Comparison of ENCODE assay signal across 8 cellular contexts in the genomic region with DNA sequence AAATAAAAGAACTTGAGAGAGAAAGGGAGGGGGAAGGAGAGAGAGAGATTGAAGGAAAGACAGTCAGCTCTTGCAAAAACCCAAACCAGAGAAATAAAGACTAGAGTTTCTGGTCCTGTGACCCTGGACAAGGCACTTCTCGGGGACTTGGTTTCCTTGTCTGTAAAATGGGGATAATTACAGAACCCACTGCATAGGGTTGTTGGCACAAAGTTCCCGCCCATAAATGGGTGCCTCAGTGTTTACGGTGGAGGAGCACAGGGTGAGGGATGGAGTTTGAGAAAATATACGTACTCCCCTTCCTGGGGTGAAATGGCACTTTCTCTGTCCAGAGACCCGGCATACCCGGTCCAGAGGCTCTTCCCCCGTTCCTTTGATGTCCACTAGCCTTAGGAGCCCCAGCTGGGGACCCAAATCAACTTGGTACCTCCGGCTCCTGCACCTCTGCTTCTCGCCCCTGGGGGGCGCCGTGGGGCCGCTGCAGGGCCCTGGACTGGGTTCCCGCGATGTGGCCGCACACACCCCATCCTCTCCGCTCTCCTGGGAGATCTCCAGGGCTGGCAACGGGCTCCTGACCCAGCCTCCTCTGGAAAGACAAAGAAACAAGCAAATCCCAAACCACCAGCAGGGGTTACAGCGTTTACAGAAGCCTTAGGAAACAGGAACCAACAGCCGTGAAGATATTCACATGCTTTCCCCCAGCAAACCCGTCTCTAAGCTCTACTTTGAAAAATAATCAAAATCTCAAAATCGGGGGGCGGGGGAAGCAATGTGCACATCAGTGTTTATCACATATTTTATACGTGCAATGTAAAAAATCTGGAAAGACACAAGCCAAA. TPM values are rescaled to one million over a fixed set of nuclear protein-coding genes. Genes with fewer than 3 reads are reported as not detected.
DNase-seq lines count a peak whose midpoint lies in the region; FAIRE-seq and TF ChIP-seq lines count a peak whose summit lies in the region.

No MANE protein-coding gene starts in this region.

- no peak for FAIRE-seq in RCC 7860 (lab: Jason Lieb, UNC)

- H3K18ac ChIP-seq in neuronal stem cell (ENCODE audit: low read length) = no peak overlapping the region

- no peak overlapping the region for H2BK120ac ChIP-seq in neuronal stem cell (ENCODE audit: low read depth, low read length)

- peak; percentile 93 for TF ChIP-seq CTCF in fibroblast of pulmonary artery (IDR thresholded peaks at IDR 0.05; ENCODE audit: low read length, missing control alignments)
- TF ChIP-seq CTCF in testis (IDR thresholded peaks at IDR 0.05) = peak; percentile 69 to 89 (median 69)

- no peak overlapping the region for H3K9ac ChIP-seq in neuronal stem cell (ENCODE audit: low read depth, low read length, poor library complexity)

- intact Hi-C loops in testis (cut with DNase I; ENCODE audit: low total_unique reads) = no loop called here

- H3K36me3 ChIP-seq in neuronal stem cell (replicated peaks in 1 of 2; ENCODE audit: control insufficient read depth in 2 of 2, insufficient read depth in 2 of 2, low read length in 2 of 2) (no peaks in the 10 kb centered on the region), testis (ENCODE audit: low read depth, missing control alignments) (no peaks in the 10 kb centered on the region)

- peak; percentile 89 for DNase-seq in COLO829 (ENCODE audit: low spot score)
- peak; percentile 45 for DNase-seq in RCC 7860 (ENCODE audit: low spot score)
- DNase-seq in activated T-helper 1 cell treated with Interleukin-2 at 50 U/mL for 16 hours (ENCODE audit: low read depth) = peak; percentile 33
- peak; percentile 83 for DNase-seq in fibroblast of pulmonary artery (ENCODE audit: low read depth)
- peak; percentile 72 for DNase-seq in neuronal stem cell (ENCODE audit: low spot score)
- peak; percentile 79 for DNase-seq in testis
- DNase-seq in NK-92 treated with Interleukin-12 subunit alpha and Interleukin-12 subunit beta, amount 100 ng/mL, for 24 hours (lab: John Stamatoyannopoulos, UW) = no peak

- H3K27ac ChIP-seq in neuronal stem cell (replicated peaks; ENCODE audit: low read length) (no peak overlapping the region), testis (no peak overlapping the region)

- peak overlapping the region; percentile 66 for H2AFZ ChIP-seq in neuronal stem cell (ENCODE audit: low read length)

- TF ChIP-seq POLR2A in testis (IDR thresholded peaks at IDR 0.05) = no peak

- H3K27me3 ChIP-seq in neuronal stem cell (ENCODE audit: control insufficient read depth in 3 of 3, insufficient read depth in 3 of 3, low read depth in 1 of 3, low read length in 3 of 3) (peaks cover 0 to 7% (median 0%) of the 10 kb centered on the region in 3 experiments), testis (no peaks in the 10 kb centered on the region)

- H3K79me1 ChIP-seq in neuronal stem cell (ENCODE audit: low read depth, low read length) = no peaks in the 10 kb centered on the region

- no peak overlapping the region for H2AK5ac ChIP-seq in neuronal stem cell (ENCODE audit: low read depth, low read length)

- TF ChIP-seq EP300 in Ishikawa (IDR thresholded peaks at IDR 0.05; ENCODE audit: borderline replicate concordance) = no peak

- no peak overlapping the region for H2BK5ac ChIP-seq in neuronal stem cell (ENCODE audit: low read length)

- no peak overlapping the region for H3K14ac ChIP-seq in neuronal stem cell (ENCODE audit: low read length)

- H2BK12ac ChIP-seq in neuronal stem cell (ENCODE audit: low read length) = no peak overlapping the region

- H3K4ac ChIP-seq in neuronal stem cell (ENCODE audit: low read length) = no peak overlapping the region

- no peak overlapping the region for H4K91ac ChIP-seq in neuronal stem cell (ENCODE audit: low read depth, low read length, poor library complexity)

- WGBS in neuronal stem cell (ENCODE audit: extremely low coverage in 2 of 2, insufficient read length in 2 of 2, insufficient replicate concordance in 1 of 2), 2 donors = no CpG with 5 or more reads among the region's 23 CpGs
- 15 to 18% methylated on average over 19 to 23 of the region's 23 CpGs for WGBS in testis, 2 donors

- H3K23ac ChIP-seq in neuronal stem cell (ENCODE audit: low read depth, low read length, poor library complexity) = no peak overlapping the region

- H3K9me3 ChIP-seq in neuronal stem cell (replicated peaks in 1 of 2; ENCODE audit: control insufficient read depth in 2 of 2, insufficient read depth in 1 of 2, low read depth in 1 of 2, low read length in 2 of 2) (no peaks in the 10 kb centered on the region), testis (no peaks in the 10 kb centered on the region)

- peaks cover 0 to 1% of the 10 kb centered on the region in 2 donors for H3K4me1 ChIP-seq in neuronal stem cell (ENCODE audit: control insufficient read depth in 2 of 2, insufficient read depth in 1 of 2, low read depth in 1 of 2, low read length in 2 of 2)
- no peaks in the 10 kb centered on the region for H3K4me1 ChIP-seq in testis

- H4K8ac ChIP-seq in neuronal stem cell (ENCODE audit: low read depth, low read length) = no peak overlapping the region

- no peak overlapping the region for H3K4me2 ChIP-seq in neuronal stem cell (ENCODE audit: insufficient read depth, low read length, poor library complexity, severe bottlenecking)

- H2BK15ac ChIP-seq in neuronal stem cell (ENCODE audit: low read length) = no peak overlapping the region

- H3K4me3 ChIP-seq in fibroblast of pulmonary artery (replicated peaks; ENCODE audit: low read depth, low read length) = no peak overlapping the region
- H3K4me3 ChIP-seq in neuronal stem cell (ENCODE audit: low read length in 2 of 2) = no peak overlapping the region
- H3K4me3 ChIP-seq in testis = no peak overlapping the region

- TF ChIP-seq RAD21 in Ishikawa (IDR thresholded peaks at IDR 0.05; ENCODE audit: low read depth) = peak; percentile 79

TF ChIP-seq in Ishikawa, 13 proteins besides CTCF, POLR2A, EP300 and RAD21:
- TF ChIP-seq, protein P1, sequence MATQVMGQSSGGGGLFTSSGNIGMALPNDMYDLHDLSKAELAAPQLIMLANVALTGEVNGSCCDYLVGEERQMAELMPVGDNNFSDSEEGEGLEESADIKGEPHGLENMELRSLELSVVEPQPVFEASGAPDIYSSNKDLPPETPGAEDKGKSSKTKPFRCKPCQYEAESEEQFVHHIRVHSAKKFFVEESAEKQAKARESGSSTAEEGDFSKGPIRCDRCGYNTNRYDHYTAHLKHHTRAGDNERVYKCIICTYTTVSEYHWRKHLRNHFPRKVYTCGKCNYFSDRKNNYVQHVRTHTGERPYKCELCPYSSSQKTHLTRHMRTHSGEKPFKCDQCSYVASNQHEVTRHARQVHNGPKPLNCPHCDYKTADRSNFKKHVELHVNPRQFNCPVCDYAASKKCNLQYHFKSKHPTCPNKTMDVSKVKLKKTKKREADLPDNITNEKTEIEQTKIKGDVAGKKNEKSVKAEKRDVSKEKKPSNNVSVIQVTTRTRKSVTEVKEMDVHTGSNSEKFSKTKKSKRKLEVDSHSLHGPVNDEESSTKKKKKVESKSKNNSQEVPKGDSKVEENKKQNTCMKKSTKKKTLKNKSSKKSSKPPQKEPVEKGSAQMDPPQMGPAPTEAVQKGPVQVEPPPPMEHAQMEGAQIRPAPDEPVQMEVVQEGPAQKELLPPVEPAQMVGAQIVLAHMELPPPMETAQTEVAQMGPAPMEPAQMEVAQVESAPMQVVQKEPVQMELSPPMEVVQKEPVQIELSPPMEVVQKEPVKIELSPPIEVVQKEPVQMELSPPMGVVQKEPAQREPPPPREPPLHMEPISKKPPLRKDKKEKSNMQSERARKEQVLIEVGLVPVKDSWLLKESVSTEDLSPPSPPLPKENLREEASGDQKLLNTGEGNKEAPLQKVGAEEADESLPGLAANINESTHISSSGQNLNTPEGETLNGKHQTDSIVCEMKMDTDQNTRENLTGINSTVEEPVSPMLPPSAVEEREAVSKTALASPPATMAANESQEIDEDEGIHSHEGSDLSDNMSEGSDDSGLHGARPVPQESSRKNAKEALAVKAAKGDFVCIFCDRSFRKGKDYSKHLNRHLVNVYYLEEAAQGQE (IDR thresholded peaks at IDR 0.05; ENCODE audit: low read depth) = no peak
- TF ChIP-seq TEAD4 (IDR thresholded peaks at IDR 0.05) = no peak
- TF ChIP-seq, protein P2, sequence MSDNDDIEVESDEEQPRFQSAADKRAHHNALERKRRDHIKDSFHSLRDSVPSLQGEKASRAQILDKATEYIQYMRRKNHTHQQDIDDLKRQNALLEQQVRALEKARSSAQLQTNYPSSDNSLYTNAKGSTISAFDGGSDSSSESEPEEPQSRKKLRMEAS (IDR thresholded peaks at IDR 0.05) = no peak
- TF ChIP-seq CEBPB (IDR thresholded peaks at IDR 0.05) = no peak
- TF ChIP-seq TCF12 (IDR thresholded peaks at IDR 0.05; ENCODE audit: low read depth) = no peak
- TF ChIP-seq FOXM1 (IDR thresholded peaks at IDR 0.05; ENCODE audit: borderline replicate concordance, low read depth) = no peak
- TF ChIP-seq YY1 (IDR thresholded peaks at IDR 0.05; ENCODE audit: low read depth) = no peak
- no peak for TF ChIP-seq ZBTB7A (IDR thresholded peaks at IDR 0.05; ENCODE audit: low read depth)
- TF ChIP-seq EGR1 (IDR thresholded peaks at IDR 0.05) = no peak
- TF ChIP-seq NFIC (IDR thresholded peaks at IDR 0.05) = no peak
- no peak for TF ChIP-seq TAF1 (IDR thresholded peaks at IDR 0.05; ENCODE audit: low read depth)
- no peak for TF ChIP-seq CREB1 (IDR thresholded peaks at IDR 0.05; ENCODE audit: low read depth)
- TF ChIP-seq, protein P3, sequence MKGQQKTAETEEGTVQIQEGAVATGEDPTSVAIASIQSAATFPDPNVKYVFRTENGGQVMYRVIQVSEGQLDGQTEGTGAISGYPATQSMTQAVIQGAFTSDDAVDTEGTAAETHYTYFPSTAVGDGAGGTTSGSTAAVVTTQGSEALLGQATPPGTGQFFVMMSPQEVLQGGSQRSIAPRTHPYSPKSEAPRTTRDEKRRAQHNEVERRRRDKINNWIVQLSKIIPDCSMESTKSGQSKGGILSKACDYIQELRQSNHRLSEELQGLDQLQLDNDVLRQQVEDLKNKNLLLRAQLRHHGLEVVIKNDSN (IDR thresholded peaks at IDR 0.05) = no peak

RNA-seq across cellular contexts. Expression of a gene that starts 26.3 kb away (rescaled TPM):
- polyA plus RNA-seq in neuronal stem cell (2013, experiment 1 of 2) = 4.1 TPM
- 4.1 TPM for polyA plus RNA-seq in neuronal stem cell (2013, experiment 2 of 2)
- 10 to 100 TPM in 1 of 2 donors, 1 to 10 TPM in 1; 9.5 to 36.9 TPM for total RNA-seq in testis
- 41.8 TPM for polyA plus RNA-seq in testis (ENCODE audit: insufficient read depth, low read depth, low replicate concordance)
